ENCODE assay signal across 24 cellular contexts in the genomic region with DNA sequence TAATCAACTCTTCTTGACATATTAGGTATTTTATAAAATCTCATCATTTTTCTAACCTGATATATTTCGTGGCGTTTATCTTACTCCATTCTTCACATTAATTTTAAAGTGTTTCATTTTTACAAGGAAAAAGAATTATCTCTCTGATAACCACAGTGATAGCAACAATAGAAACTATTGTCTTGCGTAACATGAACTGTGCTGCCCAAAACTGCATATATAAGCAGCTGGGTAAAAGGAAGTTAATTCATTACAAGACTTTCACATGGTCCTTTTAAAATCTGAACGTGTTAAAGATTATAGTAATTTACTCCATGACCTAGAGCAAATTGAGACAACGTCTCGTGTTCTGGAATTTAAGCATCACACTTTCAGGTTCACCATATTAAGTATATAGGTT.
"Had no signal": no experiment of that assay in that cellular context is flagged by ENCODE, and none has a peak within 500 bp of the region (broad histone marks: within the 10 kb centered on the region; RNA-seq: fewer than 3 reads in every experiment).

No MANE protein-coding gene starts in this region.

- H3K27ac Mint-ChIP-seq: activated naive CD4-positive, alpha-beta T cell treated with anti-CD3 and anti-CD28 coated beads, Interleukin-2, amount 10 ng/mL, durations not matched to agents 7 days and 5 days; activated naive CD8-positive, alpha-beta T cell treated with anti-CD3 and anti-CD28 coated beads, Interleukin-2, amount 50 U/mL, for 24 hours; mesothelial cell of epicardium; natural killer cell treated with Interleukin-12 subunit alpha and Interleukin-12 subunit beta and Interleukin-15 and Interleukin-18, amount 100 ng/mL, for 72 hours; stimulated activated naive B cell treated with anti-CD40 and anti-IgM and Interleukin-4, amounts not matched to agents 10 μg/mL and 1 μg/mL and 100 μg/mL, for 72 hours had no signal

- H3K27ac ChIP-seq: brain microvascular endothelial cell, gastrocnemius medialis, neutrophil, parathyroid adenoma, sigmoid colon, spleen, thoracic aorta, upper lobe of right lung had no signal

- H3K36me3 Mint-ChIP-seq: activated naive CD4-positive, alpha-beta T cell treated with anti-CD3 and anti-CD28 coated beads, Interleukin-2, amount 10 ng/mL, durations not matched to agents 7 days and 5 days; natural killer cell treated with Interleukin-12 subunit alpha and Interleukin-12 subunit beta and Interleukin-15 and Interleukin-18, amount 100 ng/mL, for 72 hours; stimulated activated naive B cell treated with anti-CD40 and anti-IgM and Interleukin-4, amounts not matched to agents 10 μg/mL and 1 μg/mL and 100 μg/mL, for 72 hours had no signal

- H3K4me1 ChIP-seq: gastrocnemius medialis, parathyroid adenoma, sigmoid colon, spleen, upper lobe of right lung had no signal

- ATAC-seq: activated naive CD8-positive, alpha-beta T cell treated with anti-CD3 and anti-CD28 coated beads, Interleukin-2, amount 50 U/mL, for 24 hours; gastrocnemius medialis; left lobe of liver; natural killer cell treated with Interleukin-12 subunit alpha and Interleukin-12 subunit beta and Interleukin-15 and Interleukin-18, amount 100 ng/mL, for 72 hours; stimulated activated naive B cell treated with anti-CD40 and anti-IgM and Interleukin-4, amounts not matched to agents 10 μg/mL and 1 μg/mL and 100 μg/mL, for 72 hours; upper lobe of right lung had no signal

- H3K4me3 Mint-ChIP-seq: activated naive CD4-positive, alpha-beta T cell treated with anti-CD3 and anti-CD28 coated beads, Interleukin-2, amount 10 ng/mL, durations not matched to agents 7 days and 5 days; activated naive CD8-positive, alpha-beta T cell treated with anti-CD3 and anti-CD28 coated beads, Interleukin-2, amount 50 U/mL, for 24 hours; mesothelial cell of epicardium; natural killer cell treated with Interleukin-12 subunit alpha and Interleukin-12 subunit beta and Interleukin-15 and Interleukin-18, amount 100 ng/mL, for 72 hours; stimulated activated naive B cell treated with anti-CD40 and anti-IgM and Interleukin-4, amounts not matched to agents 10 μg/mL and 1 μg/mL and 100 μg/mL, for 72 hours had no signal

- H3K27me3 ChIP-seq: brain microvascular endothelial cell, gastrocnemius medialis, neutrophil, sigmoid colon, spleen, upper lobe of right lung had no signal

- DNase-seq: activated CD4-positive, alpha-beta T cell treated with anti-CD3 and anti-CD28 coated beads, Interleukin-2, amount 50 U/mL, for 1 hour; activated CD8-positive, alpha-beta memory T cell treated with anti-CD3 and anti-CD28 coated beads, Interleukin-2, amount 50 U/mL, for 4 hours; activated effector memory CD4-positive, alpha-beta T cell treated with Interleukin-2 at 50 U/mL for 16 hours; activated naive CD4-positive, alpha-beta T cell treated with anti-CD3 and anti-CD28 coated beads, Interleukin-2, amount 10 ng/mL, durations not matched to agents 7 days and 5 days; activated naive CD8-positive, alpha-beta T cell treated with anti-CD3 and anti-CD28 coated beads, Interleukin-2, amount 50 U/mL, for 24 hours; activated T-cell treated with anti-CD3 and anti-CD28 coated beads, Interleukin-2, amount 50 U/mL, for 48 hours; aorta; brain microvascular endothelial cell; central memory CD4-positive, alpha-beta T cell; cortex of kidney; erythroblast; gastrocnemius medialis; head of caudate nucleus; sigmoid colon; spleen; stimulated activated naive B cell treated with anti-CD40 and anti-IgM and Interleukin-4, amounts not matched to agents 10 μg/mL and 1 μg/mL and 100 μg/mL, for 72 hours; T1000; upper lobe of right lung had no signal

- H3K27me3 Mint-ChIP-seq: activated naive CD4-positive, alpha-beta T cell treated with anti-CD3 and anti-CD28 coated beads, Interleukin-2, amount 10 ng/mL, durations not matched to agents 7 days and 5 days; natural killer cell treated with Interleukin-12 subunit alpha and Interleukin-12 subunit beta and Interleukin-15 and Interleukin-18, amount 100 ng/mL, for 72 hours had no signal

- H3K9me3 Mint-ChIP-seq: activated naive CD4-positive, alpha-beta T cell treated with anti-CD3 and anti-CD28 coated beads, Interleukin-2, amount 10 ng/mL, durations not matched to agents 7 days and 5 days; activated naive CD8-positive, alpha-beta T cell treated with anti-CD3 and anti-CD28 coated beads, Interleukin-2, amount 50 U/mL, for 24 hours; stimulated activated naive B cell treated with anti-CD40 and anti-IgM and Interleukin-4, amounts not matched to agents 10 μg/mL and 1 μg/mL and 100 μg/mL, for 72 hours had no signal

- H3K4me1 Mint-ChIP-seq: activated naive CD4-positive, alpha-beta T cell treated with anti-CD3 and anti-CD28 coated beads, Interleukin-2, amount 10 ng/mL, durations not matched to agents 7 days and 5 days; activated naive CD8-positive, alpha-beta T cell treated with anti-CD3 and anti-CD28 coated beads, Interleukin-2, amount 50 U/mL, for 24 hours; stimulated activated naive B cell treated with anti-CD40 and anti-IgM and Interleukin-4, amounts not matched to agents 10 μg/mL and 1 μg/mL and 100 μg/mL, for 72 hours had no signal

- H3K4me3 ChIP-seq: gastrocnemius medialis, sigmoid colon, spleen, thoracic aorta, upper lobe of right lung had no signal

- H3K9me3 ChIP-seq: gastrocnemius medialis, neutrophil, sigmoid colon, spleen, thoracic aorta, upper lobe of right lung had no signal

- H3K36me3 ChIP-seq: brain microvascular endothelial cell, gastrocnemius medialis, neutrophil, sigmoid colon, spleen, thoracic aorta, upper lobe of right lung had no signal
